Comparison of ENCODE assay signal across 7 cellular contexts in the genomic region with DNA sequence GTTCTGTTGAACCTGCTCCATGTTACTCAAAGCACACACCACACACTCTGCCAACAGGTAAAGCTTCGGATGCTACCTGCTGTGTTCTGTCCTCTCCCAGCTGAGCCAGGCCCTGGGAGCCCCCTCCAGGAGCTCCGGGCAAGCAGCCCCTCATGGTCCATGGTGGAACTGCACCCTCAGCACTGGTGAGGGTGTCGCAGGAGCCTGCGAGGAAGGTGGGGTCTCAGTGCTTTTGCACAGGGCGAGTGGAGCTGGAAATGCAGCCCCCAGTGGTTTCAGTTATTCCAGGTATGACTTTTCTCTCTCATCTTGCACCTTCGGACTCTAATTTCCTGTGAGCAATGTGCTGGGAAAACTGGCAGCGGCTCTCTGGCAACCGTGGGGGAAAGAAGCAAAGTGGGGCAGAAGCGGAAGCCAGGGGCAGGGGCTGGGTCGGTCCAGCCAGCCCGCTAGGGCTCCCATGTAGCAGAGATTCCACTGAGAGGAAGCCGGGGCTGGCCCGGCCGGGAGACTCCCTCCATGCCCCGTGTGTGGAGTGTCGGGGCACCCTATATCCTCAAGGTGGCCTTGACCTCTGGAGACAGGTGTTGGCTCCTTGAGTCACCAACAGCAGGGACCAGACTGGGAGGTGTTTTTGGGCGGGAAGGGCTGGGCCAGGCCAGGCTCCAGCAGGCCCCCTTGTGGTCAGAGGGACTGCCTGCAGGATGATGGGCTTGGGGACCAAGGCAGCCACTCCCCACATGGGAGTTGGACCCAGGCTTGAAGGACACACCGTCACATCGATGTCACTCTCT.
DNase-seq lines count a peak whose midpoint lies in the region; ATAC-seq and TF ChIP-seq lines count a peak whose summit lies in the region.

No MANE protein-coding gene starts in this region.

- H3K9ac ChIP-seq in endodermal cell (ENCODE audit: extremely low read depth, low read length, poor library complexity, severe bottlenecking), result no peak overlapping the region

- TF ChIP-seq CTCF in GM12873 (IDR thresholded peaks at IDR 0.05; ENCODE audit: insufficient read depth, low read depth, low read length, missing control alignments) (peak; percentile 79), endodermal cell (conservative IDR thresholded peaks at IDR 0.05) (peak; percentile 80), osteocyte (IDR thresholded peaks at IDR 0.05) (peak; percentile 54), gastrocnemius medialis (IDR thresholded peaks at IDR 0.05 in 4 of 5, conservative IDR thresholded peaks at IDR 0.05 in 1 of 5) (peak in 2 of 5 experiments; percentile 23 to 29)

- no peaks in the 10 kb centered on the region for H3K36me3 ChIP-seq in endodermal cell (ENCODE audit: control insufficient read depth, insufficient read depth, low read length)
- H3K36me3 ChIP-seq in gastrocnemius medialis, result no peaks in the 10 kb centered on the region

- DNase-seq in Kasumi-1 (lab: John Stamatoyannopoulos, UW) (peak; percentile 8 to 18), UCSD-AML1 (lab: John Stamatoyannopoulos, UW; ENCODE audit: unreplicated experiment) (peak; percentile 33), endodermal cell (peak; percentile 84), osteocyte (ENCODE audit: extremely low spot score, unreplicated experiment) (no peak), gastrocnemius medialis (no peak)

- H3K27me3 ChIP-seq in endodermal cell (ENCODE audit: control insufficient read depth, insufficient read depth, low read length, poor library complexity, severe bottlenecking), result no peaks in the 10 kb centered on the region
- no peaks in the 10 kb centered on the region for H3K27me3 ChIP-seq in gastrocnemius medialis

- ATAC-seq in GM21576 (IDR thresholded peaks at IDR 0.05; ENCODE audit: unreplicated experiment) (no peak), gastrocnemius medialis (no peak)

- H3K27ac Mint-ChIP-seq in endodermal cell (no peak overlapping the region), osteocyte (ENCODE audit: unreplicated experiment) (no peak overlapping the region)

- H3K4me1 ChIP-seq in endodermal cell (ENCODE audit: control insufficient read depth, insufficient read depth, low read length) (no peaks in the 10 kb centered on the region), gastrocnemius medialis (peaks cover 4 to 5% of the 10 kb centered on the region in 2 donors)

- no peak for TF ChIP-seq POLR2A in gastrocnemius medialis (IDR thresholded peaks at IDR 0.05)

- H3K4me3 ChIP-seq in endodermal cell (ENCODE audit: low read length) (no peak overlapping the region), gastrocnemius medialis (no peak overlapping the region)

- in situ Hi-C loops in gastrocnemius medialis (cut with MboI; ENCODE audit: low sequenced_read_pairs in 4 of 4), result loop anchor here (5.0 to 10.0 kb wide), 3 partner anchors 85 to 97 kb away; no protein-coding TSS in a partner anchor

- H3K9me3 ChIP-seq in endodermal cell (ENCODE audit: control insufficient read depth, low read length) (peaks cover 4% of the 10 kb centered on the region), gastrocnemius medialis (no peaks in the 10 kb centered on the region)

- H3K4me1 Mint-ChIP-seq in endodermal cell (peaks cover 2% of the 10 kb centered on the region), osteocyte (ENCODE audit: unreplicated experiment) (no peaks in the 10 kb centered on the region)

- H3K36me3 Mint-ChIP-seq in endodermal cell (ENCODE audit: low read depth) (no peaks in the 10 kb centered on the region), osteocyte (ENCODE audit: unreplicated experiment) (no peaks in the 10 kb centered on the region)

- H3K9me3 Mint-ChIP-seq in endodermal cell (peaks cover 5% of the 10 kb centered on the region), osteocyte (ENCODE audit: unreplicated experiment) (no peaks in the 10 kb centered on the region)

- H3K27me3 Mint-ChIP-seq in endodermal cell (ENCODE audit: insufficient read depth), result peaks cover 31% of the 10 kb centered on the region
- H3K27me3 Mint-ChIP-seq in osteocyte (ENCODE audit: unreplicated experiment), result peaks cover 43% of the 10 kb centered on the region

- H3K4me3 Mint-ChIP-seq in endodermal cell (no peak overlapping the region), osteocyte (ENCODE audit: unreplicated experiment) (no peak overlapping the region)

- intact Hi-C loops in gastrocnemius medialis (cut with DNase I; ENCODE audit: low total_unique reads), result no loop called here

- H3K27ac ChIP-seq in endodermal cell (ENCODE audit: low read depth, low read length) (no peak overlapping the region), gastrocnemius medialis (no peak overlapping the region)

- 83 to 90% methylated on average over 9 to 19 of the region's 19 CpGs for WGBS in endodermal cell (ENCODE audit: insufficient coverage in 1 of 2, insufficient read length in 1 of 2), 2 experiments

Comparison
In these comparisons a context has a peak if more than half of its experiments do, and no peak if none do; other contexts are left out.
1. DNase-seq: peak in Kasumi-1 (2 of 2), UCSD-AML1 (single experiment) and endodermal cell (single experiment); none in osteocyte (single experiment) and gastrocnemius medialis (0 of 2).